ENCODE assay signal across 15 cellular contexts in genomic region chr17:118339-118917, GRCh38. TPM values are rescaled to one million over a fixed set of nuclear protein-coding genes. Genes with fewer than 3 reads are reported as not detected.
DNase-seq lines count a peak whose midpoint lies in the region; ATAC-seq and TF ChIP-seq lines count a peak whose summit lies in the region.
"Not testable (repeated sequence)": the region's sequence is repeated elsewhere in the genome, so short reads cannot be mapped to it uniquely, and the experiment has no call there.
"Had no signal": no experiment of that assay in that cellular context is flagged by ENCODE, and none has a peak within 500 bp of the region (broad histone marks: within the 10 kb centered on the region; RNA-seq: fewer than 3 reads in every experiment).

No MANE protein-coding gene starts in this region.

- H3K27ac Mint-ChIP-seq in osteocyte (ENCODE audit: unreplicated experiment), result not testable (repeated sequence)

- TF ChIP-seq POLR2A in right lobe of liver (IDR thresholded peaks at IDR 0.05), result not testable (repeated sequence)

- TF ChIP-seq CTCF in GM12865 (IDR thresholded peaks at IDR 0.05; ENCODE audit: insufficient read depth, low read depth, low read length, missing control alignments), result peak; percentile 31
- TF ChIP-seq CTCF in mammary epithelial cell (conservative IDR thresholded peaks at IDR 0.05 in 1 of 2, IDR thresholded peaks at IDR 0.05 in 1 of 2; ENCODE audit: extremely low read depth in 1 of 2, insufficient read depth in 1 of 2, low read depth in 1 of 2, low read length in 2 of 2), result peak; percentile 37 to 66
- TF ChIP-seq CTCF in fibroblast of pulmonary artery (IDR thresholded peaks at IDR 0.05; ENCODE audit: low read length, missing control alignments), result peak; percentile 33
- TF ChIP-seq CTCF in right lobe of liver (IDR thresholded peaks at IDR 0.05), result peak in 2 of 4 donors; percentile 15 to 60
- peak; percentile 53 for TF ChIP-seq CTCF in osteocyte (IDR thresholded peaks at IDR 0.05)

- dilution Hi-C loops in mammary epithelial cell (cut with HindIII; ENCODE audit: low sequenced_read_pairs), result not testable (repeated sequence)

- H3K9me3 ChIP-seq in mammary epithelial cell (replicated peaks; ENCODE audit: insufficient read depth, low read length); right lobe of liver: not testable (repeated sequence)

- H3K4me1 ChIP-seq in mammary epithelial cell (ENCODE audit: insufficient read depth, low read length); right lobe of liver: not testable (repeated sequence)

- not testable (repeated sequence) for H3K36me3 Mint-ChIP-seq in osteocyte (ENCODE audit: unreplicated experiment)

- WGBS in mammary epithelial cell (ENCODE audit: low coverage, missing lambda C conversion rate), result 5% methylated on average over 11 of the region's 20 CpGs
- 0% methylated on average over 3 of the region's 20 CpGs for WGBS in right lobe of liver (ENCODE audit: insufficient coverage, low coverage, low lambda C conversion rate, missing lambda C conversion rate)

- H3K4me2 ChIP-seq in mammary epithelial cell (ENCODE audit: insufficient read depth, low read depth, low read length), result not testable (repeated sequence)

- H3K27me3 ChIP-seq in mammary epithelial cell (ENCODE audit: insufficient read depth, low read length); right lobe of liver: not testable (repeated sequence)

- H3K9me3 Mint-ChIP-seq in osteocyte (ENCODE audit: unreplicated experiment), result not testable (repeated sequence)

- not testable (repeated sequence) for H3K27ac ChIP-seq in mammary epithelial cell (ENCODE audit: insufficient read depth, low read depth, low read length); right lobe of liver

- H3K4me3 ChIP-seq in GM12865 (ENCODE audit: low read depth, low read length); mammary epithelial cell (replicated peaks in 1 of 3; ENCODE audit: insufficient read depth in 1 of 3, low read depth in 2 of 3, low read length in 3 of 3); fibroblast of pulmonary artery (replicated peaks; ENCODE audit: low read depth, low read length); right lobe of liver: not testable (repeated sequence)

- not testable (repeated sequence) for H3K27me3 Mint-ChIP-seq in osteocyte (ENCODE audit: unreplicated experiment)

- DNase-seq in ACHN (peak; percentile 39), NAMALWA (ENCODE audit: low spot score) (peak; percentile 11), right lobe of liver (peak in 2 of 3 donors; percentile 67 to 69)
- not testable (repeated sequence) for DNase-seq in GM12865 (ENCODE audit: low read depth); mammary epithelial cell; fibroblast of pulmonary artery (ENCODE audit: low read depth); osteocyte (ENCODE audit: extremely low spot score, unreplicated experiment)
- DNase-seq in activated CD4-positive, alpha-beta T cell treated with anti-CD3 and anti-CD28 coated beads, Interleukin-2, amount 50 U/mL, for 1 hour, result peak; percentile 66

- H4K20me1 ChIP-seq in mammary epithelial cell (ENCODE audit: insufficient read depth, low read length), result not testable (repeated sequence)

- H3K79me2 ChIP-seq in mammary epithelial cell (ENCODE audit: insufficient read depth, low read length), result not testable (repeated sequence)

- in situ Hi-C loops in ACHN (cut with HindIII; ENCODE audit: low pct_ligation_motif_present, low pct_unique_long_range_greater_than_20kb, low sequenced_read_pairs); mammary epithelial cell (cut with MboI; ENCODE audit: low sequenced_read_pairs in 2 of 2): not testable (repeated sequence)

- CTCF ChIA-PET in mammary epithelial cell (lab: Charles Lee; ENCODE audit: low non-redundant PET), result not testable (repeated sequence)

- H3K9ac ChIP-seq in mammary epithelial cell (ENCODE audit: insufficient read depth, low read length), result not testable (repeated sequence)

- not testable (repeated sequence) for H2AFZ ChIP-seq in mammary epithelial cell (ENCODE audit: low read depth, low read length)

- intact Hi-C loops in mammary epithelial cell (cut with micrococcal nuclease); right lobe of liver (cut with DNase I): not testable (repeated sequence)

- not testable (repeated sequence) for ATAC-seq in right lobe of liver

- BruUV-seq in mammary epithelial cell (replicated peaks; lab: Mats Ljungman, UMichigan), result not testable (repeated sequence)

- not testable (repeated sequence) for H3K4me1 Mint-ChIP-seq in osteocyte (ENCODE audit: unreplicated experiment)

- not testable (repeated sequence) for H3K4me3 Mint-ChIP-seq in osteocyte (ENCODE audit: unreplicated experiment)

- not testable (repeated sequence) for H3K36me3 ChIP-seq in mammary epithelial cell (ENCODE audit: insufficient read depth, low read length); right lobe of liver

RNA-seq across cellular contexts. Expression of gene SCGB1C2, which starts 18.9 kb away (rescaled TPM):
- not detected for total RNA-seq in mammary epithelial cell
- polyA plus RNA-seq in mammary epithelial cell, result not detected
- polyA minus RNA-seq in mammary epithelial cell, result not detected
- not detected for total RNA-seq in right lobe of liver
- not detected in 2 replicates for total RNA-seq in osteocyte
- total RNA-seq: activated CD4-positive, alpha-beta T cell treated with anti-CD3 and anti-CD28 coated beads, Interleukin-2, amount 10 ng/mL, durations not matched to agents 7 days and 5 days; esophagus squamous epithelium; lung microvascular endothelial cell; NCI-H460; ovary; SJCRH30; urinary bladder had no signal
- polyA plus RNA-seq: ovary, urinary bladder had no signal
